In genomic region chr18:26551217-26551708, GRCh38 we compare ENCODE assay signal across 14 cellular contexts. TPM values are rescaled to one million over a fixed set of nuclear protein-coding genes. Genes with fewer than 3 reads are reported as not detected.
DNase-seq lines count a peak whose midpoint lies in the region; ATAC-seq, FAIRE-seq and TF ChIP-seq lines count a peak whose summit lies in the region.
"Had no signal": no experiment of that assay in that cellular context is flagged by ENCODE, and none has a peak within 500 bp of the region (broad histone marks: within the 10 kb centered on the region; RNA-seq: fewer than 3 reads in every experiment).

No MANE protein-coding gene starts in this region.

- peaks cover 77% of the 10 kb centered on the region for H3K27me3 Mint-ChIP-seq in H9 (ENCODE audit: low read depth)
- H3K27me3 Mint-ChIP-seq in MCF 10A (ENCODE audit: insufficient read depth, unreplicated experiment) = no peaks in the 10 kb centered on the region

- POLR2A ChIA-PET in MCF 10A (lab: Yijun Ruan, JAX) = interaction anchor here (0.7 to 5.2 kb wide), 4 partner anchors 18 to 455 kb away, joined by 3 to 22 read pairs (median 7); no protein-coding TSS in a partner anchor

- no peak overlapping the region for H3K4ac ChIP-seq in H9 (ENCODE audit: low read depth, low read length)

- no peak overlapping the region for H4K8ac ChIP-seq in H9 (replicated peaks; ENCODE audit: insufficient read length, low read depth, low read length)

- no peak for TF ChIP-seq CTCF in H9 (conservative IDR thresholded peaks at IDR 0.05)
- TF ChIP-seq CTCF in MCF 10A (IDR thresholded peaks at IDR 0.05; ENCODE audit: unreplicated experiment) = no peak
- TF ChIP-seq CTCF in keratinocyte (optimal IDR thresholded peaks at IDR 0.05 in 1 of 3, IDR thresholded peaks at IDR 0.05 in 1 of 3, conservative IDR thresholded peaks at IDR 0.05 in 1 of 3; ENCODE audit: extremely low read depth in 1 of 3, insufficient read depth in 2 of 3, low read length in 3 of 3) = no peak
- no peak for TF ChIP-seq CTCF in smooth muscle cell (IDR thresholded peaks at IDR 0.05; ENCODE audit: borderline replicate concordance, insufficient read depth, poor library complexity, severe bottlenecking)

- H3K36me3 ChIP-seq in keratinocyte (ENCODE audit: control insufficient read depth in 2 of 2, extremely low read depth in 1 of 2, insufficient read depth in 2 of 2, low read length in 2 of 2) (peaks cover 3 to 4% of the 10 kb centered on the region in 2 experiments), smooth muscle cell (ENCODE audit: low read depth) (no peaks in the 10 kb centered on the region)
- H3K36me3 ChIP-seq: upper lobe of left lung had no signal

- H3K14ac ChIP-seq in H9 (ENCODE audit: insufficient read depth, low read length) = no peak overlapping the region

- H3K23ac ChIP-seq in H9 (ENCODE audit: insufficient read length, low read depth, low read length) = no peak overlapping the region

- peaks cover 27% of the 10 kb centered on the region for H3K23me2 ChIP-seq in H9 (ENCODE audit: insufficient read length, low read depth, low read length, poor library complexity, severe bottlenecking)

- H3K4me1 ChIP-seq in H9 (ENCODE audit: insufficient read depth, low read length) (no peaks in the 10 kb centered on the region), keratinocyte (ENCODE audit: control insufficient read depth, extremely low read depth, insufficient read depth, low read length) (peaks cover 20% of the 10 kb centered on the region), smooth muscle cell (ENCODE audit: low read depth) (peaks cover 11% of the 10 kb centered on the region)

- no peaks in the 10 kb centered on the region for H3K79me1 ChIP-seq in H9 (ENCODE audit: insufficient read depth, low read depth, low read length, poor library complexity, severe bottlenecking)

- H2BK5ac ChIP-seq in H9 (ENCODE audit: insufficient read length, low read length) = no peak overlapping the region

- H3K56ac ChIP-seq in H9 (ENCODE audit: insufficient read length, low read depth, low read length) = no peak overlapping the region

- H3K18ac ChIP-seq in H9 (ENCODE audit: insufficient read length, low read depth, low read length) = no peak overlapping the region

- no TSS peak for BruUV-seq in MCF 10A (replicated peaks; lab: Mats Ljungman, UMichigan)

- H3K4me2 ChIP-seq in H9 (ENCODE audit: insufficient read depth, insufficient read length, low read length) (peak overlapping the region; percentile 69), keratinocyte (ENCODE audit: control insufficient read depth, extremely low read depth, insufficient read depth, low read depth, low read length) (peak overlapping the region; percentile 85), smooth muscle cell (peak overlapping the region; percentile 94)

- H4K20me1 ChIP-seq in H9 (ENCODE audit: control insufficient read depth, insufficient read depth, insufficient read length) (peaks cover 2% of the 10 kb centered on the region), keratinocyte (ENCODE audit: control insufficient read depth, extremely low read depth, insufficient read depth, low read length) (no peaks in the 10 kb centered on the region), smooth muscle cell (ENCODE audit: low read depth) (peaks cover 12% of the 10 kb centered on the region)

- H3K27me3 ChIP-seq in H9 (ENCODE audit: insufficient read depth, low read length) (peaks cover 40% of the 10 kb centered on the region), keratinocyte (ENCODE audit: control insufficient read depth, extremely low read depth, insufficient read depth, low read length) (no peaks in the 10 kb centered on the region), smooth muscle cell (ENCODE audit: low read depth) (peaks cover 65% of the 10 kb centered on the region)

- dilution Hi-C loops in keratinocyte (cut with MboI; ENCODE audit: extremely low pct_ligation_motif_present, low sequenced_read_pairs) = no loop called here

- H2AFZ ChIP-seq in H9 (ENCODE audit: low read length) (no peak overlapping the region), keratinocyte (ENCODE audit: control insufficient read depth, low read length) (peak overlapping the region; percentile 15), smooth muscle cell (ENCODE audit: low read depth) (no peak overlapping the region)

- H3K4me3 ChIP-seq in keratinocyte (ENCODE audit: control insufficient read depth in 2 of 3, extremely low read depth in 1 of 3, insufficient read depth in 2 of 3, low read depth in 1 of 3, low read length in 3 of 3) = peak overlapping the region in 1 of 3 experiments; percentile 87
- peak overlapping the region; percentile 73 for H3K4me3 ChIP-seq in smooth muscle cell

- no peak overlapping the region for H2BK12ac ChIP-seq in H9 (ENCODE audit: insufficient read length, low read depth, low read length)

- FAIRE-seq in keratinocyte (lab: Jason Lieb, UNC) = no peak

- H3K27ac ChIP-seq in H9 (ENCODE audit: insufficient read length, low read depth, low read length) (no peak overlapping the region), keratinocyte (ENCODE audit: control insufficient read depth, insufficient read depth, low read length) (no peak overlapping the region), smooth muscle cell (ENCODE audit: low read depth) (no peak overlapping the region)
- H3K27ac ChIP-seq: upper lobe of left lung had no signal

- no peak overlapping the region for H2BK20ac ChIP-seq in H9 (ENCODE audit: low read depth, low read length, poor library complexity, severe bottlenecking)

- no peak overlapping the region for H3K27ac Mint-ChIP-seq in H9
- peak overlapping the region; percentile 49 for H3K27ac Mint-ChIP-seq in MCF 10A (ENCODE audit: low read depth, unreplicated experiment)
- H3K27ac Mint-ChIP-seq: activated naive CD4-positive, alpha-beta T cell treated with anti-CD3 and anti-CD28 coated beads, Interleukin-2, amount 10 ng/mL, durations not matched to agents 7 days and 5 days had no signal

- H2BK15ac ChIP-seq in H9 (ENCODE audit: low read depth, low read length) = no peak overlapping the region

- ATAC-seq in HG03378 (IDR thresholded peaks at IDR 0.05; ENCODE audit: unreplicated experiment) = no peak
- ATAC-seq: SK-N-SH treated with all-trans-retinoic acid at 6 μM for 48 hours had no signal

- no peaks in the 10 kb centered on the region for H3F3A ChIP-seq in smooth muscle cell (ENCODE audit: low read depth)

- peaks cover 17 to 35% of the 10 kb centered on the region in 2 experiments for H3K4me1 Mint-ChIP-seq in H9
- H3K4me1 Mint-ChIP-seq in MCF 10A (ENCODE audit: insufficient read depth, unreplicated experiment) = peaks cover 16% of the 10 kb centered on the region

- H2AK5ac ChIP-seq in H9 (ENCODE audit: insufficient read length, low read length) = no peak overlapping the region

- H3K9ac ChIP-seq in H9 (ENCODE audit: extremely low read depth, insufficient read length, low read length) (no peak overlapping the region), keratinocyte (ENCODE audit: control insufficient read depth, extremely low read depth, insufficient read depth, low read length) (peak overlapping the region; percentile 82), smooth muscle cell (ENCODE audit: low read depth) (no peak overlapping the region)

- H3K9me3 Mint-ChIP-seq in H9 (no peaks in the 10 kb centered on the region), MCF 10A (ENCODE audit: unreplicated experiment) (no peaks in the 10 kb centered on the region)
- H3K9me3 Mint-ChIP-seq: activated naive CD4-positive, alpha-beta T cell treated with anti-CD3 and anti-CD28 coated beads, Interleukin-2, amount 10 ng/mL, durations not matched to agents 7 days and 5 days had no signal

- CTCF ChIA-PET in MCF 10A (lab: Yijun Ruan, JAX) = interaction anchor here (0.7 kb wide), 1 partner anchor 202 kb away, joined by 3 read pairs; no protein-coding TSS in a partner anchor

- H3K9me1 ChIP-seq in keratinocyte (ENCODE audit: control insufficient read depth, extremely low read depth, insufficient read depth, low read length) = no peaks in the 10 kb centered on the region

- H3T11ph ChIP-seq in H9 (ENCODE audit: low read length) = no peak overlapping the region

- DNase-seq in H9 (no peak), MCF 10A (ENCODE audit: unreplicated experiment) (no peak), keratinocyte (ENCODE audit: low read depth, low spot score) (no peak), smooth muscle cell (lab: John Stamatoyannopoulos, UW; ENCODE audit: unreplicated experiment) (no peak), cortex of kidney (lab: John Stamatoyannopoulos, UW) (no peak), RPMI8226 (no peak)
- DNase-seq: activated CD4-positive, alpha-beta T cell treated with anti-CD3 and anti-CD28 coated beads, Interleukin-2, amount 50 U/mL, for 1 hour; activated naive CD4-positive, alpha-beta T cell treated with anti-CD3 and anti-CD28 coated beads, Interleukin-2, amount 10 ng/mL, durations not matched to agents 7 days and 5 days; MM.1S; NCI-H524 treated with DMSO at 0.1 percent for 48 hours; stimulated activated CD4-positive, alpha-beta T cell treated with anti-CD3 and anti-CD28 coated beads, Interleukin-4, amount 100 ng/mL, for 1 hour had no signal

- no peak overlapping the region for H4K91ac ChIP-seq in H9 (ENCODE audit: insufficient read length, low read depth, low read length)

- peaks cover 0 to 3% (median 0%) of the 10 kb centered on the region in 3 experiments; a peak in 1 of 7 replicates for H3K36me3 Mint-ChIP-seq in H9 (ENCODE audit: insufficient read depth in 1 of 3, low read depth in 3 of 3)
- H3K36me3 Mint-ChIP-seq in MCF 10A (ENCODE audit: insufficient read depth, unreplicated experiment) = peaks cover 15% of the 10 kb centered on the region

- intact Hi-C loops in MCF 10A (cut with micrococcal nuclease) = no loop called here

- H3K9me3 ChIP-seq in H9 (ENCODE audit: control insufficient read depth, low read depth, low read length) (no peaks in the 10 kb centered on the region), keratinocyte (ENCODE audit: control insufficient read depth, low read depth, low read length) (no peaks in the 10 kb centered on the region), smooth muscle cell (replicated peaks; ENCODE audit: low read depth) (no peaks in the 10 kb centered on the region)
- H3K9me3 ChIP-seq: upper lobe of left lung had no signal

- H3K79me2 ChIP-seq in H9 (ENCODE audit: insufficient read depth, low read length) (no peaks in the 10 kb centered on the region), keratinocyte (ENCODE audit: control insufficient read depth, insufficient read depth, low read length) (peaks cover 20% of the 10 kb centered on the region), smooth muscle cell (ENCODE audit: low read depth) (no peaks in the 10 kb centered on the region)

- H4K5ac ChIP-seq in H9 (ENCODE audit: insufficient read length, low read depth, low read length) = no peak overlapping the region

- H3K4me3 Mint-ChIP-seq in H9 = peak overlapping the region; percentile 48 to 76
- peak overlapping the region; percentile 93 for H3K4me3 Mint-ChIP-seq in MCF 10A (ENCODE audit: unreplicated experiment)
- H3K4me3 Mint-ChIP-seq: activated naive CD4-positive, alpha-beta T cell treated with anti-CD3 and anti-CD28 coated beads, Interleukin-2, amount 10 ng/mL, durations not matched to agents 7 days and 5 days had no signal

- H2BK120ac ChIP-seq in H9 (ENCODE audit: low read depth, low read length, poor library complexity, severe bottlenecking) = no peak overlapping the region

- WGBS in H9 (ENCODE audit: extremely low coverage, insufficient read length, low lambda C conversion rate) = no CpG with 5 or more reads among the region's 15 CpGs
- WGBS in smooth muscle cell (ENCODE audit: low lambda C conversion rate) = 13% methylated on average over 15 of the region's 15 CpGs

RNA-seq across cellular contexts. Expression of gene KCTD1, which starts 2.9 kb away (rescaled TPM):
- total RNA-seq in H9 (2021) (10.4 and 10.8 TPM in 2 replicates), MCF 10A (2022) (29.5 and 37.9 TPM in 2 replicates), smooth muscle cell (11.4 and 12.2 TPM in 2 replicates)
- polyA plus RNA-seq in keratinocyte (18.7 to 57.6 TPM (median 32.1 TPM) in 3 replicates), smooth muscle cell (2.3 and 6.2 TPM in 2 replicates)
- polyA plus RNA-seq in keratinocyte (2011; ENCODE audit: low read depth) = 48.7 TPM
- polyA plus RNA-seq in keratinocyte (2011; cell fraction: cytosol; rRNA removed) = 47.7 and 50.2 TPM in 2 replicates
- 33.7 and 34.6 TPM in 2 replicates for polyA plus RNA-seq in keratinocyte (2011; cell fraction: nucleus; rRNA removed)
- polyA plus RNA-seq in keratinocyte (2012; ENCODE audit: low replicate concordance) = 49.3 and 53.0 TPM in 2 replicates
- polyA minus RNA-seq in keratinocyte = 33.7 to 42.3 TPM (median 35.1 TPM) in 3 replicates
- 30.9 TPM for polyA minus RNA-seq in keratinocyte (2011; cell fraction: cytosol; rRNA and poly(A)+ RNA removed)
- polyA minus RNA-seq in keratinocyte (2011; cell fraction: nucleus; rRNA and poly(A)+ RNA removed) = 25.3 and 31.6 TPM in 2 replicates
